ENCODE assay signal across 15 cellular contexts in genomic region chr11:131800452-131800851, GRCh38.
DNase-seq lines count a peak whose midpoint lies in the region; ATAC-seq and TF ChIP-seq lines count a peak whose summit lies in the region.
"Had no signal": no experiment of that assay in that cellular context is flagged by ENCODE, and none has a peak within 500 bp of the region (broad histone marks: within the 10 kb centered on the region; RNA-seq: fewer than 3 reads in every experiment).

No MANE protein-coding gene starts in this region.

- WGBS in endodermal cell (ENCODE audit: insufficient coverage in 1 of 2, insufficient read length in 1 of 2), 2 experiments = 98 to 100% methylated on average over 1 to 2 of the region's 2 CpGs

- intact Hi-C loops in Calu3 (cut with micrococcal nuclease; ENCODE audit: unreplicated experiment) = no loop called here

- H3K36me3 ChIP-seq in endodermal cell (ENCODE audit: control insufficient read depth, insufficient read depth, low read length) (no peaks in the 10 kb centered on the region), SJCRH30 (no peaks in the 10 kb centered on the region)
- H3K36me3 ChIP-seq: HAP-1 had no signal

- ATAC-seq in WTC11 = 0 out of 2 replicates have a peak, but pooled peaks have one; percentile 32
- ATAC-seq in GM21576 (IDR thresholded peaks at IDR 0.05; ENCODE audit: unreplicated experiment) = no peak
- ATAC-seq: GM12878 had no signal

- H3K9me3 Mint-ChIP-seq in WTC11 (no peaks in the 10 kb centered on the region), endodermal cell (no peaks in the 10 kb centered on the region), Calu3 (ENCODE audit: low read depth, unreplicated experiment) (peaks cover 16% of the 10 kb centered on the region)
- H3K9me3 Mint-ChIP-seq: HFFc6 had no signal

- no peak overlapping the region for H3K4me3 ChIP-seq in endodermal cell (ENCODE audit: low read length)
- H3K4me3 ChIP-seq in SJCRH30 = no peak overlapping the region
- H3K4me3 ChIP-seq: GM12878, HAP-1 had no signal

- H3K27me3 ChIP-seq in endodermal cell (ENCODE audit: control insufficient read depth, insufficient read depth, low read length, poor library complexity, severe bottlenecking) = no peaks in the 10 kb centered on the region
- H3K27me3 ChIP-seq in SJCRH30 = no peaks in the 10 kb centered on the region; the same call in 1 of the 2 replicates

- H3K36me3 Mint-ChIP-seq in WTC11 (no peaks in the 10 kb centered on the region), endodermal cell (ENCODE audit: low read depth) (no peaks in the 10 kb centered on the region), Calu3 (ENCODE audit: insufficient read depth, unreplicated experiment) (no peaks in the 10 kb centered on the region)
- H3K36me3 Mint-ChIP-seq: CD4-positive, alpha-beta memory T cell had no signal

- POLR2A ChIA-PET in WTC11 (lab: Charles Lee) = no interaction called here

- H3K4me1 ChIP-seq in endodermal cell (ENCODE audit: control insufficient read depth, insufficient read depth, low read length) = peaks cover 8% of the 10 kb centered on the region
- H3K4me1 ChIP-seq in SJCRH30 = no peaks in the 10 kb centered on the region
- H3K4me1 ChIP-seq: HAP-1 had no signal

- no peak overlapping the region for H3K9ac ChIP-seq in endodermal cell (ENCODE audit: extremely low read depth, low read length, poor library complexity, severe bottlenecking)

- H3K4me3 Mint-ChIP-seq in WTC11 (no peak overlapping the region), endodermal cell (no peak overlapping the region), Calu3 (ENCODE audit: low read depth, unreplicated experiment) (no peak overlapping the region)
- H3K4me3 Mint-ChIP-seq: CD4-positive, alpha-beta memory T cell; HFFc6 had no signal

- TF ChIP-seq CTCF in WTC11 (IDR thresholded peaks at IDR 0.05) = no peak
- no peak for TF ChIP-seq CTCF in endodermal cell (conservative IDR thresholded peaks at IDR 0.05)
- TF ChIP-seq CTCF in Calu3 (IDR thresholded peaks at IDR 0.05; ENCODE audit: unreplicated experiment) = no peak

- no peak overlapping the region for H3K27ac ChIP-seq in endodermal cell (ENCODE audit: low read depth, low read length)
- H3K27ac ChIP-seq in SJCRH30 = no peak overlapping the region

- no peak overlapping the region for H3K27ac Mint-ChIP-seq in WTC11
- H3K27ac Mint-ChIP-seq in endodermal cell = no peak overlapping the region
- no peak overlapping the region for H3K27ac Mint-ChIP-seq in Calu3 (ENCODE audit: unreplicated experiment)
- H3K27ac Mint-ChIP-seq: CD4-positive, alpha-beta memory T cell; HFFc6 had no signal

- peaks cover 6% of the 10 kb centered on the region; the same call in 1 of the 2 replicates for H3K27me3 Mint-ChIP-seq in WTC11 (ENCODE audit: low read depth)
- H3K27me3 Mint-ChIP-seq in endodermal cell (ENCODE audit: insufficient read depth) = peaks cover 2% of the 10 kb centered on the region
- no peaks in the 10 kb centered on the region for H3K27me3 Mint-ChIP-seq in Calu3 (ENCODE audit: unreplicated experiment)

- peaks cover 45% of the 10 kb centered on the region for H3K4me1 Mint-ChIP-seq in WTC11
- H3K4me1 Mint-ChIP-seq in endodermal cell = peaks cover 39% of the 10 kb centered on the region
- no peaks in the 10 kb centered on the region for H3K4me1 Mint-ChIP-seq in Calu3 (ENCODE audit: low read depth, unreplicated experiment)
- H3K4me1 Mint-ChIP-seq: CD4-positive, alpha-beta memory T cell had no signal

- CTCF ChIA-PET in WTC11 (lab: Charles Lee) = no interaction called here
- CTCF ChIA-PET in Calu3 (lab: Charles Lee) = no interaction called here

- no TSS peak for BruUV-seq in Calu3 (replicated peaks; lab: Mats Ljungman, UMichigan)

- DNase-seq in NCI-H2227 (lab: John Stamatoyannopoulos, UW; ENCODE audit: unreplicated experiment) (peak; percentile 64), WTC11 (ENCODE audit: low spot score) (no peak), endodermal cell (peak; percentile 58), SJCRH30 (no peak), Calu3 (no peak)
- DNase-seq: CD4-positive, alpha-beta memory T cell; COR-L47; DMS153; DND-41; GDM1; GOT3; HFFc6 had no signal

- H3K9me3 ChIP-seq in endodermal cell (ENCODE audit: control insufficient read depth, low read length) = no peaks in the 10 kb centered on the region
- H3K9me3 ChIP-seq in SJCRH30 (replicated peaks) = no peaks in the 10 kb centered on the region
- H3K9me3 ChIP-seq: HAP-1 had no signal

TF ChIP-seq in WTC11, 78 proteins besides CTCF, POLR2A, EP300 and RAD21:
- TF ChIP-seq ZNF281 (CRISPR knock-in tag; IDR thresholded peaks at IDR 0.05) = no peak
- no peak for TF ChIP-seq ZNF512 (CRISPR knock-in tag; IDR thresholded peaks at IDR 0.05; ENCODE audit: borderline replicate concordance)

Comparison
In these comparisons a context has a peak if more than half of its experiments do, and no peak if none do; other contexts are left out.
1. DNase-seq: peak in NCI-H2227 (single experiment) and endodermal cell (single experiment); none in WTC11 (single experiment), SJCRH30 (0 of 2) and Calu3 (single experiment).